10 cellular contexts compared by ENCODE assay signal in genomic region chr5:80204808-80205614, GRCh38. TPM values are rescaled to one million over a fixed set of nuclear protein-coding genes. Genes with fewer than 3 reads are reported as not detected.
DNase-seq lines count a peak whose midpoint lies in the region; ATAC-seq and TF ChIP-seq lines count a peak whose summit lies in the region.
"Had no signal": no experiment of that assay in that cellular context is flagged by ENCODE, and none has a peak within 500 bp of the region (broad histone marks: within the 10 kb centered on the region; RNA-seq: fewer than 3 reads in every experiment).

No MANE protein-coding gene starts in this region.

- no peaks in the 10 kb centered on the region for H3K27me3 Mint-ChIP-seq in WTC11 (ENCODE audit: low read depth)
- H3K27me3 Mint-ChIP-seq in stimulated activated naive CD8-positive, alpha-beta T cell treated with anti-CD3 and anti-CD28 coated beads, Interleukin-15, Interleukin-2, amounts not matched to agents 100 ng/mL and 50 ng/mL, for 24 hours: no peaks in the 10 kb centered on the region

- TF ChIP-seq POLR2A in thyroid gland (IDR thresholded peaks at IDR 0.05): no peak

- H3K4me1 Mint-ChIP-seq in WTC11: peaks cover 35% of the 10 kb centered on the region
- H3K4me1 Mint-ChIP-seq in stimulated activated naive CD8-positive, alpha-beta T cell treated with anti-CD3 and anti-CD28 coated beads, Interleukin-15, Interleukin-2, amounts not matched to agents 100 ng/mL and 50 ng/mL, for 24 hours (ENCODE audit: low read depth): peaks cover 74% of the 10 kb centered on the region

- no peaks in the 10 kb centered on the region for H3K36me3 ChIP-seq in thyroid gland
- no peaks in the 10 kb centered on the region for H3K36me3 ChIP-seq in MG63

- H3K9me3 ChIP-seq in thyroid gland (no peaks in the 10 kb centered on the region), MG63 (no peaks in the 10 kb centered on the region)

- peak overlapping the region; percentile 31 for H3K27ac Mint-ChIP-seq in WTC11
- H3K27ac Mint-ChIP-seq in stimulated activated naive CD8-positive, alpha-beta T cell treated with anti-CD3 and anti-CD28 coated beads, Interleukin-15, Interleukin-2, amounts not matched to agents 100 ng/mL and 50 ng/mL, for 24 hours: peak overlapping the region; percentile 86

- no peak overlapping the region for H3K4me3 Mint-ChIP-seq in WTC11
- no peak overlapping the region for H3K4me3 Mint-ChIP-seq in stimulated activated naive CD8-positive, alpha-beta T cell treated with anti-CD3 and anti-CD28 coated beads, Interleukin-15, Interleukin-2, amounts not matched to agents 100 ng/mL and 50 ng/mL, for 24 hours

- intact Hi-C loops in left ventricle myocardium superior (cut with micrococcal nuclease) (no loop called here), thyroid gland (cut with DNase I) (no loop called here)

- H3K4me3 ChIP-seq in thyroid gland (replicated peaks in 1 of 3) (no peak overlapping the region), MG63 (no peak overlapping the region)

- H3K27me3 ChIP-seq in thyroid gland (no peaks in the 10 kb centered on the region), MG63 (no peaks in the 10 kb centered on the region)

- no peaks in the 10 kb centered on the region for H3K9me3 Mint-ChIP-seq in WTC11
- no peaks in the 10 kb centered on the region for H3K9me3 Mint-ChIP-seq in stimulated activated naive CD8-positive, alpha-beta T cell treated with anti-CD3 and anti-CD28 coated beads, Interleukin-15, Interleukin-2, amounts not matched to agents 100 ng/mL and 50 ng/mL, for 24 hours

- POLR2A ChIA-PET in WTC11 (lab: Charles Lee): interaction anchor here (0.6 to 1.7 kb wide), 3 partner anchors 52 to 108 kb away, joined by 3 to 6 read pairs (median 3); no protein-coding TSS in a partner anchor

- no peak for ATAC-seq in WTC11
- ATAC-seq in left ventricle myocardium superior: peak; percentile 67

- TF ChIP-seq CTCF in WTC11 (IDR thresholded peaks at IDR 0.05) (no peak), thyroid gland (IDR thresholded peaks at IDR 0.05) (no peak)

- no peaks in the 10 kb centered on the region for H3K4me1 ChIP-seq in thyroid gland

- peaks cover 44% of the 10 kb centered on the region for H3K36me3 Mint-ChIP-seq in WTC11
- H3K36me3 Mint-ChIP-seq in stimulated activated naive CD8-positive, alpha-beta T cell treated with anti-CD3 and anti-CD28 coated beads, Interleukin-15, Interleukin-2, amounts not matched to agents 100 ng/mL and 50 ng/mL, for 24 hours (ENCODE audit: low read depth): peaks cover 19% of the 10 kb centered on the region

- no peak overlapping the region for H3K27ac ChIP-seq in thyroid gland
- H3K27ac ChIP-seq: 22Rv1 had no signal

- WGBS in thyroid gland, 2 donors: 59 to 60% methylated on average over 10 of the region's 10 CpGs

- DNase-seq in DMS53 (lab: John Stamatoyannopoulos, UW) (peak; percentile 11), DMS53 treated with DMSO at 0.1 percent for 48 hours (lab: John Stamatoyannopoulos, UW; ENCODE audit: unreplicated experiment) (no peak), WTC11 (ENCODE audit: low spot score) (no peak), left ventricle myocardium superior (peak; percentile 34), thyroid gland (no peak), MG63 (no peak), occipital lobe (lab: John Stamatoyannopoulos, UW) (no peak)
- DNase-seq: NCI-H2081 had no signal

- CTCF ChIA-PET in WTC11 (lab: Charles Lee): interaction anchor here (1.1 kb wide), 1 partner anchor 95 kb away, joined by 3 read pairs; no protein-coding TSS in a partner anchor

TF ChIP-seq in WTC11, 78 proteins besides CTCF, POLR2A, EP300 and RAD21:
- TF ChIP-seq GABPB1 (CRISPR knock-in tag; IDR thresholded peaks at IDR 0.05): peak; percentile 27; the same call in 1 of the 2 replicates
- no peak for TF ChIP-seq ZBTB43 (CRISPR knock-in tag; IDR thresholded peaks at IDR 0.05)

RNA-seq across cellular contexts. Expression of gene SERINC5, which starts 50.8 kb away (rescaled TPM):
- total RNA-seq in WTC11 (2021) (128 to 139 TPM (median 139 TPM) in 3 replicates), left ventricle myocardium superior (13.7 TPM), thyroid gland (10 to 100 TPM; 22.6 to 26.9 (median 24.8) TPM), occipital lobe (60.8 TPM)
- 4.8 and 5.5 TPM in 2 replicates for total RNA-seq in MG63 (2014; rRNA removed; shearing (Covaris generic); ENCODE audit: low replicate concordance)

Comparison
In these comparisons a context has a peak if more than half of its experiments do, and no peak if none do; other contexts are left out.
1. DNase-seq: peak in DMS53 (single experiment) and left ventricle myocardium superior (single experiment); none in DMS53 treated with DMSO at 0.1 percent for 48 hours (single experiment), WTC11 (single experiment), thyroid gland (0 of 2), MG63 (single experiment) and occipital lobe (single experiment).